In genomic region chr20:32537657-32538525, GRCh38 we compare ENCODE assay signal across 8 cellular contexts. TPM values are rescaled to one million over a fixed set of nuclear protein-coding genes. Genes with fewer than 3 reads are reported as not detected.
DNase-seq lines count a peak whose midpoint lies in the region; ATAC-seq and TF ChIP-seq lines count a peak whose summit lies in the region.

No MANE protein-coding gene starts in this region.

- peaks cover 81% of the 10 kb centered on the region for H3K4me1 Mint-ChIP-seq in activated CD4-positive, alpha-beta T cell treated with anti-CD3 and anti-CD28 coated beads, Interleukin-2, amount 10 ng/mL, durations not matched to agents 7 days and 5 days
- peaks cover 85% of the 10 kb centered on the region for H3K4me1 Mint-ChIP-seq in activated T-cell treated with anti-CD3 and anti-CD28 coated beads, Interleukin-2, amount 50 U/mL, for 72 hours (ENCODE audit: low read depth)

- H3K36me3 ChIP-seq in left lung, result no peaks in the 10 kb centered on the region
- H3K36me3 ChIP-seq in suprapubic skin, result no peaks in the 10 kb centered on the region

- H3K27me3 Mint-ChIP-seq in activated CD4-positive, alpha-beta T cell treated with anti-CD3 and anti-CD28 coated beads, Interleukin-2, amount 10 ng/mL, durations not matched to agents 7 days and 5 days, result no peaks in the 10 kb centered on the region
- no peaks in the 10 kb centered on the region for H3K27me3 Mint-ChIP-seq in activated T-cell treated with anti-CD3 and anti-CD28 coated beads, Interleukin-2, amount 50 U/mL, for 72 hours (ENCODE audit: low read depth)

- WGBS in suprapubic skin, result 69% methylated on average over 14 of the region's 18 CpGs

- peaks cover 34% of the 10 kb centered on the region for H3K36me3 Mint-ChIP-seq in activated CD4-positive, alpha-beta T cell treated with anti-CD3 and anti-CD28 coated beads, Interleukin-2, amount 10 ng/mL, durations not matched to agents 7 days and 5 days (ENCODE audit: low read depth)
- peaks cover 2 to 6% of the 10 kb centered on the region in 2 donors for H3K36me3 Mint-ChIP-seq in activated T-cell treated with anti-CD3 and anti-CD28 coated beads, Interleukin-2, amount 50 U/mL, for 72 hours (ENCODE audit: insufficient read depth in 2 of 2)

- intact Hi-C loops in left lung (cut with DNase I), result no loop called here

- peaks cover 0 to 19% of the 10 kb centered on the region in 2 donors for H3K27me3 ChIP-seq in left lung
- H3K27me3 ChIP-seq in suprapubic skin, result no peaks in the 10 kb centered on the region

- ATAC-seq in activated T-cell treated with anti-CD3 and anti-CD28 coated beads, Interleukin-2, amount 50 U/mL, for 72 hours (replicated peaks in 1 of 2), result no peak
- ATAC-seq in left lung (no peak), HG03571 (IDR thresholded peaks at IDR 0.05; ENCODE audit: unreplicated experiment) (no peak)

- in situ Hi-C loops in KBM-7 (cut with MboI; ENCODE audit: low pct_unique_long_range_greater_than_20kb, low sequenced_read_pairs), result no loop called here

- H3K4me1 ChIP-seq in left lung, result peaks cover 15 to 50% of the 10 kb centered on the region in 2 donors
- H3K4me1 ChIP-seq in suprapubic skin, result peaks cover 40% of the 10 kb centered on the region

- CTCF ChIA-PET in activated CD4-positive, alpha-beta T cell treated with anti-CD3 and anti-CD28 coated beads, Interleukin-2, amount 10 ng/mL, durations not matched to agents 7 days and 5 days (lab: Charles Lee), result interaction anchor here (0.6 to 6.0 kb wide), 4 partner anchors 12 to 253 kb away, joined by 3 to 31 read pairs (median 4); no protein-coding TSS in a partner anchor

- peak overlapping the region; percentile 93 for H3K4me3 Mint-ChIP-seq in activated CD4-positive, alpha-beta T cell treated with anti-CD3 and anti-CD28 coated beads, Interleukin-2, amount 10 ng/mL, durations not matched to agents 7 days and 5 days
- H3K4me3 Mint-ChIP-seq in activated T-cell treated with anti-CD3 and anti-CD28 coated beads, Interleukin-2, amount 50 U/mL, for 72 hours, result peak overlapping the region; percentile 92 to 95

- H3K4me3 ChIP-seq in left lung (no peak overlapping the region), suprapubic skin (peak overlapping the region; percentile 57)

- peak overlapping the region; percentile 33 to 41 for H3K27ac ChIP-seq in left lung
- no peak overlapping the region for H3K27ac ChIP-seq in suprapubic skin

- no peaks in the 10 kb centered on the region for H3K9me3 Mint-ChIP-seq in activated CD4-positive, alpha-beta T cell treated with anti-CD3 and anti-CD28 coated beads, Interleukin-2, amount 10 ng/mL, durations not matched to agents 7 days and 5 days
- H3K9me3 Mint-ChIP-seq in activated T-cell treated with anti-CD3 and anti-CD28 coated beads, Interleukin-2, amount 50 U/mL, for 72 hours, result no peaks in the 10 kb centered on the region

- H3K9me3 ChIP-seq in left lung (no peaks in the 10 kb centered on the region), suprapubic skin (no peaks in the 10 kb centered on the region)

- POLR2A ChIA-PET in activated CD4-positive, alpha-beta T cell treated with anti-CD3 and anti-CD28 coated beads, Interleukin-2, amount 10 ng/mL, durations not matched to agents 7 days and 5 days (lab: Charles Lee), result interaction anchor here (0.6 to 1.1 kb wide), 2 partner anchors 14 to 180 kb away, joined by 3 to 4 read pairs; no protein-coding TSS in a partner anchor

- peak overlapping the region; percentile 96 for H3K27ac Mint-ChIP-seq in activated CD4-positive, alpha-beta T cell treated with anti-CD3 and anti-CD28 coated beads, Interleukin-2, amount 10 ng/mL, durations not matched to agents 7 days and 5 days
- peak overlapping the region; percentile 96 for H3K27ac Mint-ChIP-seq in activated T-cell treated with anti-CD3 and anti-CD28 coated beads, Interleukin-2, amount 50 U/mL, for 72 hours

- TF ChIP-seq CTCF in left lung (IDR thresholded peaks at IDR 0.05) (no peak), suprapubic skin (IDR thresholded peaks at IDR 0.05) (no peak)

- TF ChIP-seq EP300 in suprapubic skin (IDR thresholded peaks at IDR 0.05), result no peak

- no peak for DNase-seq in activated CD4-positive, alpha-beta T cell treated with anti-CD3 and anti-CD28 coated beads, Interleukin-2, amount 10 ng/mL, durations not matched to agents 7 days and 5 days
- DNase-seq in activated CD4-positive, alpha-beta T cell treated with anti-CD3 and anti-CD28 coated beads for 4 hours, result no peak
- DNase-seq in activated T-cell treated with anti-CD3 and anti-CD28 coated beads, Interleukin-2, amount 50 U/mL, for 72 hours, result no peak
- DNase-seq in left lung, result peak in 1 of 2 donors; percentile 69
- DNase-seq in suprapubic skin (ENCODE audit: low spot score in 2 of 2), result no peak
- no peak for DNase-seq in NCI-H345 treated with DMSO at 0.1 percent for 48 hours (lab: John Stamatoyannopoulos, UW; ENCODE audit: unreplicated experiment)
- DNase-seq in KBM-7, result no peak

- no peak for TF ChIP-seq POLR2A in suprapubic skin (IDR thresholded peaks at IDR 0.05)

RNA-seq across cellular contexts. Expression of gene NOL4L, which starts 47.2 kb away (rescaled TPM):
- total RNA-seq in activated CD4-positive, alpha-beta T cell treated with anti-CD3 and anti-CD28 coated beads, Interleukin-2, amount 10 ng/mL, durations not matched to agents 7 days and 5 days, result 10 to 100 TPM; 26.1 to 27.4 TPM
- total RNA-seq in activated T-cell treated with anti-CD3 and anti-CD28 coated beads, Interleukin-2, amount 50 U/mL, for 72 hours, result 10 to 100 TPM; 28.2 to 30.0 TPM
- total RNA-seq in left lung, result 10 to 100 TPM; 16.7 to 19.2 TPM
- total RNA-seq in suprapubic skin, result 10 to 100 TPM in 1 of 4 donors, 1 to 10 TPM in 3; 2.6 to 12.8 (median 6.4) TPM
